22 cellular contexts compared by ENCODE assay signal in genomic region chr10:25451401-25451800, GRCh38.
"Had no signal": no experiment of that assay in that cellular context is flagged by ENCODE, and none has a peak within 500 bp of the region (broad histone marks: within the 10 kb centered on the region; RNA-seq: fewer than 3 reads in every experiment).

No MANE protein-coding gene starts in this region.

- H3K4me1 ChIP-seq: esophagus muscularis mucosa, foreskin keratinocyte, spleen, testis, tibial nerve, upper lobe of right lung, vagina had no signal

- H3K4me3 ChIP-seq: esophagus muscularis mucosa, lung, spleen, testis, tibial nerve, upper lobe of right lung, vagina had no signal

- H3K9me3 ChIP-seq: neutrophil, testis, vagina had no signal

- DNase-seq: effector memory CD8-positive, alpha-beta T cell; foreskin keratinocyte; head of caudate nucleus; hippocampal formation; left colon; left ventricle myocardium superior; mesendoderm; naive thymus-derived CD8-positive, alpha-beta T cell; spleen; stimulated activated CD4-positive, alpha-beta T cell treated with anti-CD3 and anti-CD28 coated beads, Interleukin-2, amount 100 ng/mL, for 24 hours; stimulated activated CD4-positive, alpha-beta T cell treated with anti-CD3 and anti-CD28 coated beads, Interleukin-4, amount 100 ng/mL, for 4 hours; stimulated activated naive B cell treated with anti-CD40 and anti-IgM and Interleukin-4, amounts not matched to agents 10 μg/mL and 1 μg/mL and 100 μg/mL, for 72 hours; stimulated activated naive CD8-positive, alpha-beta T cell treated with anti-CD3 and anti-CD28 coated beads, Interleukin-15, amount 100 ng/mL, for 72 hours; testis; upper lobe of right lung had no signal

- ATAC-seq: effector memory CD8-positive, alpha-beta T cell; foreskin keratinocyte; left colon; left ventricle myocardium superior; naive thymus-derived CD8-positive, alpha-beta T cell; sciatic nerve; stimulated activated naive B cell treated with anti-CD40 and anti-IgM and Interleukin-4, amounts not matched to agents 10 μg/mL and 1 μg/mL and 100 μg/mL, for 72 hours; stimulated activated naive CD8-positive, alpha-beta T cell treated with anti-CD3 and anti-CD28 coated beads, Interleukin-15, amount 100 ng/mL, for 72 hours; upper lobe of right lung had no signal

- H3K27me3 ChIP-seq: esophagus muscularis mucosa, foreskin keratinocyte, neutrophil, spleen, testis, tibial nerve, upper lobe of right lung, vagina had no signal

- H3K27ac ChIP-seq: epithelial cell of prostate, esophagus muscularis mucosa, foreskin keratinocyte, neutrophil, spleen, testis, tibial nerve, upper lobe of right lung, vagina had no signal

- H3K36me3 ChIP-seq: esophagus muscularis mucosa, neutrophil, spleen, tibial nerve, upper lobe of right lung, vagina had no signal
